23 cellular contexts compared by ENCODE assay signal in genomic region chr17:47643116-47643515, GRCh38. TPM values are rescaled to one million over a fixed set of nuclear protein-coding genes. Genes with fewer than 3 reads are reported as not detected.
DNase-seq lines count a peak whose midpoint lies in the region; ATAC-seq and TF ChIP-seq lines count a peak whose summit lies in the region.
"Had no signal": no experiment of that assay in that cellular context is flagged by ENCODE, and none has a peak within 500 bp of the region (broad histone marks: within the 10 kb centered on the region; RNA-seq: fewer than 3 reads in every experiment).

No MANE protein-coding gene starts in this region.

- H3K27ac Mint-ChIP-seq in MCF 10A (ENCODE audit: low read depth, unreplicated experiment): no peak overlapping the region
- no peak overlapping the region for H3K27ac Mint-ChIP-seq in natural killer cell treated with Interleukin-12 subunit alpha and Interleukin-12 subunit beta and Interleukin-15 and Interleukin-18, amount 100 ng/mL, for 72 hours

- no TSS peak for BruUV-seq in MCF 10A (replicated peaks; lab: Mats Ljungman, UMichigan)

- CTCF ChIA-PET in MCF 10A (lab: Yijun Ruan, JAX): interaction anchor here (0.7 to 1.0 kb wide), 3 partner anchors 15 to 195 kb away, joined by 3 read pairs; no protein-coding TSS in a partner anchor

- no peaks in the 10 kb centered on the region for H3K36me3 ChIP-seq in breast epithelium
- H3K36me3 ChIP-seq in adipocyte (ENCODE audit: control insufficient read depth, insufficient read depth, low read length, severe bottlenecking): no peaks in the 10 kb centered on the region

- H3K27me3 ChIP-seq in breast epithelium: no peaks in the 10 kb centered on the region
- H3K27me3 ChIP-seq in adipocyte (replicated peaks; ENCODE audit: control insufficient read depth, insufficient read depth, low read length): no peaks in the 10 kb centered on the region
- no peaks in the 10 kb centered on the region for H3K27me3 ChIP-seq in dorsolateral prefrontal cortex

- peaks cover 7% of the 10 kb centered on the region for H3K4me1 Mint-ChIP-seq in MCF 10A (ENCODE audit: insufficient read depth, unreplicated experiment)
- peaks cover 4 to 14% of the 10 kb centered on the region in 2 donors for H3K4me1 Mint-ChIP-seq in natural killer cell treated with Interleukin-12 subunit alpha and Interleukin-12 subunit beta and Interleukin-15 and Interleukin-18, amount 100 ng/mL, for 72 hours (ENCODE audit: low read depth in 2 of 2)

- TF ChIP-seq POLR2A in breast epithelium (IDR thresholded peaks at IDR 0.05): no peak

- H3K9ac ChIP-seq in adipocyte (ENCODE audit: low read length): no peak overlapping the region

- H3K36me3 Mint-ChIP-seq in MCF 10A (ENCODE audit: insufficient read depth, unreplicated experiment): peaks cover 14% of the 10 kb centered on the region
- no peaks in the 10 kb centered on the region for H3K36me3 Mint-ChIP-seq in natural killer cell treated with Interleukin-12 subunit alpha and Interleukin-12 subunit beta and Interleukin-15 and Interleukin-18, amount 100 ng/mL, for 72 hours

- no peaks in the 10 kb centered on the region for H3K9me3 Mint-ChIP-seq in MCF 10A (ENCODE audit: unreplicated experiment)
- no peaks in the 10 kb centered on the region for H3K9me3 Mint-ChIP-seq in natural killer cell treated with Interleukin-12 subunit alpha and Interleukin-12 subunit beta and Interleukin-15 and Interleukin-18, amount 100 ng/mL, for 72 hours
- H3K9me3 Mint-ChIP-seq: CD4-positive, alpha-beta memory T cell had no signal

- H3K4me3 ChIP-seq in breast epithelium (no peak overlapping the region), adipocyte (ENCODE audit: low read length) (peak overlapping the region; percentile 27), fibroblast of mammary gland (ENCODE audit: control insufficient read depth, low read depth, low read length) (no peak overlapping the region), dorsolateral prefrontal cortex (no peak overlapping the region)

- H3K4me1 ChIP-seq in breast epithelium (no peaks in the 10 kb centered on the region), adipocyte (ENCODE audit: control insufficient read depth, insufficient read depth, low read length) (peaks cover 6% of the 10 kb centered on the region)

- in situ Hi-C loops in ACHN (cut with HindIII; ENCODE audit: low pct_ligation_motif_present, low pct_unique_long_range_greater_than_20kb, low sequenced_read_pairs): no loop called here

- H3K27ac ChIP-seq in breast epithelium (no peak overlapping the region), dorsolateral prefrontal cortex (no peak overlapping the region)
- H3K27ac ChIP-seq: HL-60 had no signal

- H3K4me3 Mint-ChIP-seq in MCF 10A (ENCODE audit: unreplicated experiment): no peak overlapping the region
- H3K4me3 Mint-ChIP-seq in natural killer cell treated with Interleukin-12 subunit alpha and Interleukin-12 subunit beta and Interleukin-15 and Interleukin-18, amount 100 ng/mL, for 72 hours: no peak overlapping the region
- H3K4me3 Mint-ChIP-seq: CD4-positive, alpha-beta memory T cell had no signal

- intact Hi-C loops in MCF 10A (cut with micrococcal nuclease) (no loop called here), breast epithelium (cut with DNase I; ENCODE audit: low total_unique reads) (no loop called here), dorsolateral prefrontal cortex (cut with DNase I) (loop anchor here in 1 of 2 donors (10.0 kb wide), 1 partner anchor 252 kb away; the partner anchor contains the start of gene SP2)

- TF ChIP-seq CTCF in MCF 10A (IDR thresholded peaks at IDR 0.05; ENCODE audit: unreplicated experiment): no peak
- no peak for TF ChIP-seq CTCF in breast epithelium (IDR thresholded peaks at IDR 0.05)
- TF ChIP-seq CTCF in fibroblast of mammary gland (conservative IDR thresholded peaks at IDR 0.05; ENCODE audit: control insufficient read depth, insufficient read depth, low read depth, low read length): no peak
- no peak for TF ChIP-seq CTCF in dorsolateral prefrontal cortex (IDR thresholded peaks at IDR 0.05 in 54 of 56, conservative IDR thresholded peaks at IDR 0.05 in 2 of 56; ENCODE audit: low read depth in 1 of 56, partially characterized antibody in 56 of 56)

- POLR2A ChIA-PET in MCF 10A (lab: Yijun Ruan, JAX): interaction anchor here (0.6 to 2.0 kb wide), 3 partner anchors 10 to 177 kb away, joined by 3 to 13 read pairs (median 3); no protein-coding TSS in a partner anchor

- ATAC-seq in natural killer cell treated with Interleukin-12 subunit alpha and Interleukin-12 subunit beta and Interleukin-15 and Interleukin-18, amount 100 ng/mL, for 72 hours: no peak
- ATAC-seq: HCT116 had no signal

- no peaks in the 10 kb centered on the region for H3K27me3 Mint-ChIP-seq in MCF 10A (ENCODE audit: insufficient read depth, unreplicated experiment)
- no peaks in the 10 kb centered on the region for H3K27me3 Mint-ChIP-seq in natural killer cell treated with Interleukin-12 subunit alpha and Interleukin-12 subunit beta and Interleukin-15 and Interleukin-18, amount 100 ng/mL, for 72 hours
- H3K27me3 Mint-ChIP-seq: CD4-positive, alpha-beta memory T cell had no signal

- H3K9me3 ChIP-seq in breast epithelium: no peaks in the 10 kb centered on the region
- H3K9me3 ChIP-seq in adipocyte (ENCODE audit: control insufficient read depth, low read length): no peaks in the 10 kb centered on the region

- DNase-seq in MCF 10A (ENCODE audit: unreplicated experiment) (peak; percentile 76), breast epithelium (ENCODE audit: low spot score in 2 of 2) (no peak), adipocyte (ENCODE audit: low read depth) (no peak), fibroblast of mammary gland (ENCODE audit: low read depth) (peak; percentile 27), ACHN (no peak), epidermal melanocyte (ENCODE audit: insufficient read length, low spot score) (no peak), dorsolateral prefrontal cortex (no peak)
- no peak for DNase-seq in natural killer cell treated with Interleukin-12 subunit alpha and Interleukin-12 subunit beta and Interleukin-15 and Interleukin-18, amount 100 ng/mL, for 72 hours (ENCODE audit: low spot score)
- DNase-seq: 8988T; C1 segment of cervical spinal cord; CD4-positive, alpha-beta memory T cell; COR-L47; DMS79; EL; GF-D8; Karpas-422; NCI-H2029 treated with DMSO at 0.1 percent for 48 hours; NCI-H2227 treated with DMSO at 0.1 percent for 48 hours; NCI-H526 treated with DMSO at 0.1 percent for 48 hours; RPMI8226; SHP77 had no signal

RNA-seq across cellular contexts. Expression of gene KPNB1, which starts 6.6 kb away (rescaled TPM):
- 522 and 609 TPM in 2 replicates for total RNA-seq in MCF 10A (2022)
- total RNA-seq in breast epithelium: 100 to 1,000 TPM; 148 to 238 (median 189) TPM
- total RNA-seq in natural killer cell treated with Interleukin-12 subunit alpha and Interleukin-12 subunit beta and Interleukin-15 and Interleukin-18, amount 100 ng/mL, for 72 hours: 1,000 to 10,000 TPM in 1 of 2 donors, 100 to 1,000 TPM in 1; 665 to 1,039 TPM
- total RNA-seq in dorsolateral prefrontal cortex: 100 to 1,000 TPM; 131 to 228 (median 183) TPM

RNA-seq across cellular contexts. Expression of gene TBKBP1, which starts 50.8 kb away (rescaled TPM):
- total RNA-seq in MCF 10A (2022): 0.40 and 1.5 TPM in 2 replicates
- total RNA-seq in breast epithelium: 10 to 100 TPM in 1 of 3 donors, 1 to 10 TPM in 2; 4.5 to 11.5 (median 8.3) TPM
- total RNA-seq in natural killer cell treated with Interleukin-12 subunit alpha and Interleukin-12 subunit beta and Interleukin-15 and Interleukin-18, amount 100 ng/mL, for 72 hours: 10 to 100 TPM; 13.1 to 22.6 TPM
- 10 to 100 TPM; 15.3 to 57.8 (median 37.2) TPM for total RNA-seq in dorsolateral prefrontal cortex

Comparison
In these comparisons a context has a peak if more than half of its experiments do, and no peak if none do; other contexts are left out.
1. DNase-seq: peak in MCF 10A (single experiment) and fibroblast of mammary gland (single experiment); none in breast epithelium (0 of 2), adipocyte (single experiment), ACHN (single experiment), natural killer cell treated with Interleukin-12 subunit alpha and Interleukin-12 subunit beta and Interleukin-15 and Interleukin-18, amount 100 ng/mL, for 72 hours (single experiment), epidermal melanocyte (single experiment) and dorsolateral prefrontal cortex (0 of 10).